ENCODE assay signal across 22 cellular contexts in genomic region chr19:33216198-33216830, GRCh38. TPM values are rescaled to one million over a fixed set of nuclear protein-coding genes. Genes with fewer than 3 reads are reported as not detected.
A peak's percentile ranks its signal among the peaks of the same experiment; 100 is the strongest.
DNase-seq lines count a peak whose midpoint lies in the region; ATAC-seq and TF ChIP-seq lines count a peak whose summit lies in the region.
"Had no signal": no experiment of that assay in that cellular context is flagged by ENCODE, and none has a peak within 500 bp of the region (broad histone marks: within the 10 kb centered on the region; RNA-seq: fewer than 3 reads in every experiment).

No MANE protein-coding gene starts in this region.

- H3K4me3 Mint-ChIP-seq in endothelial cell (ENCODE audit: unreplicated experiment) = no peak overlapping the region
- H3K4me3 Mint-ChIP-seq: B cell; CD4-positive, CD25-positive, alpha-beta regulatory T cell; T-helper 1 cell treated with Interleukin-12 subunit alpha and Interleukin-12 subunit beta and Interleukin-4 antibody, amounts not matched to agents 30 μg/mL and 1 μg/mL, for 36 hours had no signal

- no peak overlapping the region for H2AFZ ChIP-seq in DND-41 (ENCODE audit: low read depth, low read length)

- no peaks in the 10 kb centered on the region for H3K79me2 ChIP-seq in DND-41 (ENCODE audit: insufficient read depth, low read length)

- peaks cover 13% of the 10 kb centered on the region for H3K27me3 Mint-ChIP-seq in endothelial cell (ENCODE audit: unreplicated experiment)

- no peaks in the 10 kb centered on the region for H3K27me3 ChIP-seq in DND-41 (ENCODE audit: insufficient read depth, low read length, poor library complexity)

- no peak for ATAC-seq in DND-41 (ENCODE audit: insufficient read depth, low read depth)
- ATAC-seq in GM18505 (IDR thresholded peaks at IDR 0.05; ENCODE audit: unreplicated experiment) = no peak

- no peaks in the 10 kb centered on the region for H3K4me1 ChIP-seq in DND-41 (ENCODE audit: insufficient read depth, low read length)

- no peak overlapping the region for H3K9ac ChIP-seq in DND-41 (ENCODE audit: low read depth, low read length)
- H3K9ac ChIP-seq: KMS-11 had no signal

- no peaks in the 10 kb centered on the region for H3K4me1 Mint-ChIP-seq in endothelial cell (ENCODE audit: unreplicated experiment)
- H3K4me1 Mint-ChIP-seq: B cell; CD4-positive, CD25-positive, alpha-beta regulatory T cell had no signal

- no peak overlapping the region for H3K4me3 ChIP-seq in DND-41 (ENCODE audit: low read depth in 1 of 2, low read length in 2 of 2)

- H3K9me3 Mint-ChIP-seq in endothelial cell (ENCODE audit: unreplicated experiment) = no peaks in the 10 kb centered on the region
- H3K9me3 Mint-ChIP-seq: T-helper 1 cell treated with Interleukin-12 subunit alpha and Interleukin-12 subunit beta and Interleukin-4 antibody, amounts not matched to agents 30 μg/mL and 1 μg/mL, for 36 hours had no signal

- no peaks in the 10 kb centered on the region for H4K20me1 ChIP-seq in DND-41 (ENCODE audit: insufficient read depth, low read length)

- peak overlapping the region; percentile 57 for H3K27ac Mint-ChIP-seq in endothelial cell (ENCODE audit: unreplicated experiment)
- H3K27ac Mint-ChIP-seq: B cell; CD4-positive, CD25-positive, alpha-beta regulatory T cell; T-helper 1 cell treated with Interleukin-12 subunit alpha and Interleukin-12 subunit beta and Interleukin-4 antibody, amounts not matched to agents 30 μg/mL and 1 μg/mL, for 36 hours had no signal

- peak; percentile 20 for TF ChIP-seq CTCF in DND-41 (IDR thresholded peaks at IDR 0.05; ENCODE audit: borderline replicate concordance, extremely low read depth, low read length, poor library complexity, severe bottlenecking)
- peak; percentile 9 for TF ChIP-seq CTCF in GM10266 (IDR thresholded peaks at IDR 0.05; ENCODE audit: control insufficient read depth, insufficient read depth, low read depth, missing control alignments)
- no peak for TF ChIP-seq CTCF in endothelial cell (IDR thresholded peaks at IDR 0.05; ENCODE audit: unreplicated experiment)

- no peaks in the 10 kb centered on the region for H3K9me3 ChIP-seq in DND-41 (ENCODE audit: insufficient read depth, low read length, severe bottlenecking)

- DNase-seq in DND-41 (no peak), GM10266 (ENCODE audit: extremely low spot score) (no peak), NAMALWA (ENCODE audit: low spot score) (peak; percentile 13), endothelial cell (ENCODE audit: low spot score) (no peak), HCEC 1CT (no peak), EL (no peak), NCI-H748 (lab: John Stamatoyannopoulos, UW; ENCODE audit: unreplicated experiment) (no peak)
- DNase-seq: CD4-positive, CD25-positive, alpha-beta regulatory T cell; NCI-H1092; NCI-H1694; NCI-H2107; NCI-H2227 treated with DMSO at 0.1 percent for 48 hours; NCI-H524; NK-92 treated with Interleukin-12 subunit alpha and Interleukin-12 subunit beta, amount 100 ng/mL, for 24 hours; OCI-M1 had no signal

- no peak for TF ChIP-seq POLR2A in GM18505 (IDR thresholded peaks at IDR 0.05; ENCODE audit: borderline replicate concordance, extremely low read depth, insufficient read depth, insufficient read length)

- no peak overlapping the region for H3K4me2 ChIP-seq in DND-41 (ENCODE audit: insufficient read depth, low read length)
- H3K4me2 ChIP-seq: KMS-11 had no signal

- H3K36me3 ChIP-seq in DND-41 (ENCODE audit: insufficient read depth, low read length) = no peaks in the 10 kb centered on the region

- H3K27ac ChIP-seq in DND-41 (ENCODE audit: low read length) = no peak overlapping the region
- H3K27ac ChIP-seq: KMS-11 had no signal

- no peaks in the 10 kb centered on the region for H3K36me3 Mint-ChIP-seq in endothelial cell (ENCODE audit: low read depth, unreplicated experiment)
- H3K36me3 Mint-ChIP-seq: CD4-positive, CD25-positive, alpha-beta regulatory T cell had no signal

RNA-seq across cellular contexts. Expression of gene SLC7A10, which starts 9.3 kb away (rescaled TPM):
- total RNA-seq in endothelial cell (ENCODE audit: unreplicated experiment) = 4.4 TPM
- total RNA-seq: B cell; CD4-positive, CD25-positive, alpha-beta regulatory T cell; H4; MCF 10A; RPMI7951 had no signal

RNA-seq across cellular contexts. Expression of gene LRP3, which starts 22.2 kb away (rescaled TPM):
- 5.4 TPM for total RNA-seq in endothelial cell (ENCODE audit: unreplicated experiment)
- total RNA-seq: B cell; CD4-positive, CD25-positive, alpha-beta regulatory T cell had no signal
